ENCODE assay signal across 23 cellular contexts in genomic region chr6:16596890-16597331, GRCh38.
DNase-seq lines count a peak whose midpoint lies in the region; ATAC-seq and TF ChIP-seq lines count a peak whose summit lies in the region.
"Had no signal": no experiment of that assay in that cellular context is flagged by ENCODE, and none has a peak within 500 bp of the region (broad histone marks: within the 10 kb centered on the region; RNA-seq: fewer than 3 reads in every experiment).

No MANE protein-coding gene starts in this region.

- no peak for TF ChIP-seq CTCF in glutamatergic neuron (IDR thresholded peaks at IDR 0.05; ENCODE audit: partially characterized antibody, unreplicated experiment)

- peak overlapping the region; percentile 56 for H3K4me3 Mint-ChIP-seq in glutamatergic neuron (ENCODE audit: unreplicated experiment)
- no peak overlapping the region for H3K4me3 Mint-ChIP-seq in stimulated activated naive B cell treated with anti-CD40 and anti-IgM and Interleukin-4, amounts not matched to agents 10 μg/mL and 1 μg/mL and 100 μg/mL, for 72 hours
- H3K4me3 Mint-ChIP-seq: activated naive CD4-positive, alpha-beta T cell treated with anti-CD3 and anti-CD28 coated beads for 36 hours; activated T-helper 1 cell treated with anti-CD3 and anti-CD28 coated beads, Interleukin-12 subunit alpha, Interleukin-12 subunit beta, Interleukin-2, Interleukin-4 antibody, amounts not matched to agents 30 ng/mL and 10 ng/mL and 1 ng/mL, durations not matched to agents 14 hours and 24 hours and 36 hours; CD8-positive, alpha-beta T cell; effector memory CD8-positive, alpha-beta T cell; natural killer cell treated with Interleukin-12 subunit alpha and Interleukin-12 subunit beta and Interleukin-15 and Interleukin-18, amount 100 ng/mL, for 72 hours had no signal

- H3K27me3 Mint-ChIP-seq in glutamatergic neuron (ENCODE audit: unreplicated experiment), result peaks cover 2% of the 10 kb centered on the region
- H3K27me3 Mint-ChIP-seq in stimulated activated naive B cell treated with anti-CD40 and anti-IgM and Interleukin-4, amounts not matched to agents 10 μg/mL and 1 μg/mL and 100 μg/mL, for 72 hours, result no peaks in the 10 kb centered on the region
- H3K27me3 Mint-ChIP-seq: effector memory CD8-positive, alpha-beta T cell; natural killer cell treated with Interleukin-12 subunit alpha and Interleukin-12 subunit beta and Interleukin-15 and Interleukin-18, amount 100 ng/mL, for 72 hours had no signal

- no peaks in the 10 kb centered on the region for H3K36me3 Mint-ChIP-seq in glutamatergic neuron (ENCODE audit: unreplicated experiment)
- peaks cover 34 to 51% of the 10 kb centered on the region in 2 donors for H3K36me3 Mint-ChIP-seq in stimulated activated naive B cell treated with anti-CD40 and anti-IgM and Interleukin-4, amounts not matched to agents 10 μg/mL and 1 μg/mL and 100 μg/mL, for 72 hours
- H3K36me3 Mint-ChIP-seq: natural killer cell treated with Interleukin-12 subunit alpha and Interleukin-12 subunit beta and Interleukin-15 and Interleukin-18, amount 100 ng/mL, for 72 hours had no signal

- H3K9me3 Mint-ChIP-seq in glutamatergic neuron (ENCODE audit: unreplicated experiment), result peaks cover 8% of the 10 kb centered on the region
- peaks cover 0 to 4% of the 10 kb centered on the region in 2 donors for H3K9me3 Mint-ChIP-seq in stimulated activated naive B cell treated with anti-CD40 and anti-IgM and Interleukin-4, amounts not matched to agents 10 μg/mL and 1 μg/mL and 100 μg/mL, for 72 hours
- H3K9me3 Mint-ChIP-seq: activated naive CD4-positive, alpha-beta T cell treated with anti-CD3 and anti-CD28 coated beads for 36 hours; activated T-helper 1 cell treated with anti-CD3 and anti-CD28 coated beads, Interleukin-12 subunit alpha, Interleukin-12 subunit beta, Interleukin-2, Interleukin-4 antibody, amounts not matched to agents 30 ng/mL and 10 ng/mL and 1 ng/mL, durations not matched to agents 14 hours and 24 hours and 36 hours; CD8-positive, alpha-beta T cell; effector memory CD8-positive, alpha-beta T cell; natural killer cell treated with Interleukin-12 subunit alpha and Interleukin-12 subunit beta and Interleukin-15 and Interleukin-18, amount 100 ng/mL, for 72 hours had no signal

- peaks cover 47% of the 10 kb centered on the region for H3K4me1 Mint-ChIP-seq in glutamatergic neuron (ENCODE audit: low read depth, unreplicated experiment)
- H3K4me1 Mint-ChIP-seq in stimulated activated naive B cell treated with anti-CD40 and anti-IgM and Interleukin-4, amounts not matched to agents 10 μg/mL and 1 μg/mL and 100 μg/mL, for 72 hours, result peaks cover 30 to 65% of the 10 kb centered on the region in 2 donors

- ATAC-seq in stimulated activated naive B cell treated with anti-CD40 and anti-IgM and Interleukin-4, amounts not matched to agents 10 μg/mL and 1 μg/mL and 100 μg/mL, for 72 hours (replicated peaks), result no peak
- no peak for ATAC-seq in HG03039 (IDR thresholded peaks at IDR 0.05; ENCODE audit: unreplicated experiment)
- ATAC-seq: activated CD4-positive, CD25-positive, alpha-beta regulatory T cell treated with anti-CD3 and anti-CD28 coated beads, Interleukin-2, amount 50 U/mL, for 24 hours; CD8-positive, alpha-beta T cell; effector memory CD8-positive, alpha-beta T cell; GM12878; natural killer cell treated with Interleukin-12 subunit alpha and Interleukin-12 subunit beta and Interleukin-15 and Interleukin-18, amount 100 ng/mL, for 72 hours had no signal

- DNase-seq in NCI-H1436 (lab: John Stamatoyannopoulos, UW), result peak; percentile 64
- no peak for DNase-seq in NCI-H1436 treated with DMSO at 0.1 percent for 48 hours (lab: John Stamatoyannopoulos, UW)
- peak; percentile 82 for DNase-seq in NCI-H69 (lab: John Stamatoyannopoulos, UW)
- peak; percentile 28 for DNase-seq in glutamatergic neuron
- peak; percentile 17 for DNase-seq in retina
- no peak for DNase-seq in stimulated activated naive B cell treated with anti-CD40 and anti-IgM and Interleukin-4, amounts not matched to agents 10 μg/mL and 1 μg/mL and 100 μg/mL, for 72 hours
- no peak for DNase-seq in effector CD8-positive, alpha-beta T cell (lab: John Stamatoyannopoulos, UW)
- DNase-seq: activated CD4-positive, alpha-beta T cell treated with anti-CD3 and anti-CD28 coated beads, Interleukin-2, amount 50 U/mL, for 48 hours; activated naive CD4-positive, alpha-beta T cell treated with anti-CD3 and anti-CD28 coated beads for 36 hours; amygdala; CD8-positive, alpha-beta T cell; colonic mucosa; effector memory CD8-positive, alpha-beta T cell; NCI-H1048; NCI-H1930; NCI-H774; ovary; stimulated activated CD4-positive, alpha-beta T cell treated with anti-CD3 and anti-CD28 coated beads, Interleukin-2, amount 100 ng/mL, for 48 hours had no signal

- peak overlapping the region; percentile 86 for H3K27ac Mint-ChIP-seq in glutamatergic neuron (ENCODE audit: unreplicated experiment)
- no peak overlapping the region for H3K27ac Mint-ChIP-seq in stimulated activated naive B cell treated with anti-CD40 and anti-IgM and Interleukin-4, amounts not matched to agents 10 μg/mL and 1 μg/mL and 100 μg/mL, for 72 hours
- H3K27ac Mint-ChIP-seq: activated naive CD4-positive, alpha-beta T cell treated with anti-CD3 and anti-CD28 coated beads for 36 hours; activated T-helper 1 cell treated with anti-CD3 and anti-CD28 coated beads, Interleukin-12 subunit alpha, Interleukin-12 subunit beta, Interleukin-2, Interleukin-4 antibody, amounts not matched to agents 30 ng/mL and 10 ng/mL and 1 ng/mL, durations not matched to agents 14 hours and 24 hours and 36 hours; CD8-positive, alpha-beta T cell; effector memory CD8-positive, alpha-beta T cell; natural killer cell treated with Interleukin-12 subunit alpha and Interleukin-12 subunit beta and Interleukin-15 and Interleukin-18, amount 100 ng/mL, for 72 hours had no signal

Comparison
In these comparisons a context has a peak if more than half of its experiments do, and no peak if none do; other contexts are left out.
1. DNase-seq: peak in NCI-H1436 (single experiment), NCI-H69 (single experiment), glutamatergic neuron (single experiment) and retina (single experiment); none in NCI-H1436 treated with DMSO at 0.1 percent for 48 hours (single experiment), stimulated activated naive B cell treated with anti-CD40 and anti-IgM and Interleukin-4, amounts not matched to agents 10 μg/mL and 1 μg/mL and 100 μg/mL, for 72 hours (single experiment) and effector CD8-positive, alpha-beta T cell (single experiment).